ENCODE assay signal across 11 cellular contexts in the genomic region with DNA sequence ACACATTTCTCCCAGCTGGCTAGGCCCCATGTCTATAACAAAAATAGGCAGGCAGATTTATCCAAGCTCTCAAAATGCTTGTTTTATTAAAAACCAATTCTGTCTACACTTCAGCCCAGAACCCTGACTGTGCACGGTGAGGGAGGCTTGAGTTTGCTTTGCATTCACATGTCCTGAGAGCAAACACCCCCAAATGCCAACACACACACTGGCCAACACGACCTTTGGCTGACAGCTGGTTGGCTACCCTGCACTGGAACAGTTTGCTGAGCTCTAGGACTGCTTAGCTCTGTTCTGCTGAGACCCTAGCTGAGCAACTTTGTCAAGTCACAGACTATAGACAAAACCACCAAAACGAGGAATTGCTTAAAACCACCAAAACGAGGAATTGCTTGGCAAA. TPM values are rescaled to one million over a fixed set of nuclear protein-coding genes. Genes with fewer than 3 reads are reported as not detected.
DNase-seq lines count a peak whose midpoint lies in the region; ATAC-seq and TF ChIP-seq lines count a peak whose summit lies in the region.
"Had no signal": no experiment of that assay in that cellular context is flagged by ENCODE, and none has a peak within 500 bp of the region (broad histone marks: within the 10 kb centered on the region; RNA-seq: fewer than 3 reads in every experiment).

No MANE protein-coding gene starts in this region.

- H3K4me3 ChIP-seq in right atrium auricular region, result no peak overlapping the region
- H3K4me3 ChIP-seq: HAP-1, SJCRH30 had no signal

- peaks cover 0 to 65% of the 10 kb centered on the region in 2 donors for H3K4me1 ChIP-seq in right atrium auricular region
- H3K4me1 ChIP-seq: HAP-1, SJCRH30 had no signal

- CTCF ChIA-PET in activated CD4-positive, alpha-beta memory T cell treated with anti-CD3 and anti-CD28 coated beads, Interleukin-2, amount 10 ng/mL, durations not matched to agents 7 days and 5 days (lab: Charles Lee), result interaction anchor here (0.7 to 2.4 kb wide), 9 partner anchors 11 to 152 kb away, joined by 3 to 17 read pairs (median 4); a partner anchor contains a TSS

- peaks cover 4% of the 10 kb centered on the region; the same call in 1 of the 2 replicates for H3K27me3 Mint-ChIP-seq in HFFc6 (ENCODE audit: insufficient read depth)
- H3K27me3 Mint-ChIP-seq in activated CD4-positive, alpha-beta memory T cell treated with anti-CD3 and anti-CD28 coated beads, Interleukin-2, amount 10 ng/mL, durations not matched to agents 7 days and 5 days, result no peaks in the 10 kb centered on the region
- no peaks in the 10 kb centered on the region for H3K27me3 Mint-ChIP-seq in stimulated activated naive CD8-positive, alpha-beta T cell treated with anti-CD3 and anti-CD28 coated beads, Interleukin-15, Interleukin-2, amounts not matched to agents 100 ng/mL and 50 ng/mL, for 24 hours

- no peak for ATAC-seq in HG03520 (IDR thresholded peaks at IDR 0.05; ENCODE audit: unreplicated experiment)
- ATAC-seq in HG03045 (IDR thresholded peaks at IDR 0.05; ENCODE audit: unreplicated experiment), result no peak

- no peaks in the 10 kb centered on the region for H3K9me3 Mint-ChIP-seq in HFFc6
- no peaks in the 10 kb centered on the region for H3K9me3 Mint-ChIP-seq in activated CD4-positive, alpha-beta memory T cell treated with anti-CD3 and anti-CD28 coated beads, Interleukin-2, amount 10 ng/mL, durations not matched to agents 7 days and 5 days
- no peaks in the 10 kb centered on the region for H3K9me3 Mint-ChIP-seq in stimulated activated naive CD8-positive, alpha-beta T cell treated with anti-CD3 and anti-CD28 coated beads, Interleukin-15, Interleukin-2, amounts not matched to agents 100 ng/mL and 50 ng/mL, for 24 hours
- H3K9me3 Mint-ChIP-seq: nephron had no signal

- peak overlapping the region; percentile 32 to 44 for H3K27ac ChIP-seq in right atrium auricular region
- H3K27ac ChIP-seq: SJCRH30 had no signal

- peak overlapping the region; percentile 82 for H3K27ac Mint-ChIP-seq in HFFc6
- H3K27ac Mint-ChIP-seq in activated CD4-positive, alpha-beta memory T cell treated with anti-CD3 and anti-CD28 coated beads, Interleukin-2, amount 10 ng/mL, durations not matched to agents 7 days and 5 days, result peak overlapping the region; percentile 92
- peak overlapping the region; percentile 85 for H3K27ac Mint-ChIP-seq in stimulated activated naive CD8-positive, alpha-beta T cell treated with anti-CD3 and anti-CD28 coated beads, Interleukin-15, Interleukin-2, amounts not matched to agents 100 ng/mL and 50 ng/mL, for 24 hours

- TF ChIP-seq CTCF in HFFc6 (IDR thresholded peaks at IDR 0.05), result no peak
- no peak for TF ChIP-seq CTCF in right atrium auricular region (IDR thresholded peaks at IDR 0.05)

- no peaks in the 10 kb centered on the region for H3K36me3 ChIP-seq in right atrium auricular region
- H3K36me3 ChIP-seq: HAP-1, SJCRH30 had no signal

- peaks cover 70% of the 10 kb centered on the region for H3K4me1 Mint-ChIP-seq in HFFc6 (ENCODE audit: low read depth)
- H3K4me1 Mint-ChIP-seq in activated CD4-positive, alpha-beta memory T cell treated with anti-CD3 and anti-CD28 coated beads, Interleukin-2, amount 10 ng/mL, durations not matched to agents 7 days and 5 days, result peaks cover 69% of the 10 kb centered on the region
- peaks cover 80% of the 10 kb centered on the region for H3K4me1 Mint-ChIP-seq in stimulated activated naive CD8-positive, alpha-beta T cell treated with anti-CD3 and anti-CD28 coated beads, Interleukin-15, Interleukin-2, amounts not matched to agents 100 ng/mL and 50 ng/mL, for 24 hours (ENCODE audit: low read depth)

- POLR2A ChIA-PET in activated CD4-positive, alpha-beta memory T cell treated with anti-CD3 and anti-CD28 coated beads, Interleukin-2, amount 10 ng/mL, durations not matched to agents 7 days and 5 days (lab: Charles Lee), result interaction anchor here (1.7 to 3.3 kb wide), 4 partner anchors 13 to 188 kb away, joined by 4 to 18 read pairs (median 6); a partner anchor contains a TSS

- DNase-seq in HFFc6, result no peak
- no peak for DNase-seq in activated CD4-positive, alpha-beta memory T cell treated with anti-CD3 and anti-CD28 coated beads, Interleukin-2, amount 10 ng/mL, durations not matched to agents 7 days and 5 days
- DNase-seq in right atrium auricular region (ENCODE audit: low spot score), result no peak
- DNase-seq in NCI-H1436 (lab: John Stamatoyannopoulos, UW), result no peak
- DNase-seq: DND-41, SJCRH30 had no signal

- H3K9me3 ChIP-seq in right atrium auricular region, result no peaks in the 10 kb centered on the region
- H3K9me3 ChIP-seq: HAP-1, SJCRH30 had no signal

- H3K4me3 Mint-ChIP-seq in HFFc6, result peak overlapping the region; percentile 87
- H3K4me3 Mint-ChIP-seq in activated CD4-positive, alpha-beta memory T cell treated with anti-CD3 and anti-CD28 coated beads, Interleukin-2, amount 10 ng/mL, durations not matched to agents 7 days and 5 days, result peak overlapping the region; percentile 81
- peak overlapping the region; percentile 58 for H3K4me3 Mint-ChIP-seq in stimulated activated naive CD8-positive, alpha-beta T cell treated with anti-CD3 and anti-CD28 coated beads, Interleukin-15, Interleukin-2, amounts not matched to agents 100 ng/mL and 50 ng/mL, for 24 hours

- H3K36me3 Mint-ChIP-seq in HFFc6 (ENCODE audit: low read depth), result no peaks in the 10 kb centered on the region; the same call in 1 of the 2 replicates
- peaks cover 26% of the 10 kb centered on the region for H3K36me3 Mint-ChIP-seq in activated CD4-positive, alpha-beta memory T cell treated with anti-CD3 and anti-CD28 coated beads, Interleukin-2, amount 10 ng/mL, durations not matched to agents 7 days and 5 days (ENCODE audit: low read depth)
- peaks cover 22% of the 10 kb centered on the region for H3K36me3 Mint-ChIP-seq in stimulated activated naive CD8-positive, alpha-beta T cell treated with anti-CD3 and anti-CD28 coated beads, Interleukin-15, Interleukin-2, amounts not matched to agents 100 ng/mL and 50 ng/mL, for 24 hours (ENCODE audit: low read depth)

- H3K27me3 ChIP-seq in right atrium auricular region, result no peaks in the 10 kb centered on the region
- H3K27me3 ChIP-seq: SJCRH30 had no signal

RNA-seq across cellular contexts. Expression of a gene that starts 3.6 kb away (rescaled TPM):
- total RNA-seq in HFFc6 (2021; fragmentation: NEBNext Ultra II Directional; extraction: Animal tissue kit (Norgen Biotek cat#: 25700)), result 10 to 100 TPM; 18.4 to 25.6 (median 21.7) TPM
- total RNA-seq in activated CD4-positive, alpha-beta memory T cell treated with anti-CD3 and anti-CD28 coated beads, Interleukin-2, amount 10 ng/mL, durations not matched to agents 7 days and 5 days, result 10 to 100 TPM; 31.9 to 34.7 TPM
- total RNA-seq in right atrium auricular region, result 10 to 100 TPM in 1 of 2 donors, 1 to 10 TPM in 1; 7.6 to 10.3 TPM

RNA-seq across cellular contexts. Expression of a gene that starts 58.9 kb away (rescaled TPM):
- total RNA-seq in HFFc6 (2021; fragmentation: NEBNext Ultra II Directional; extraction: Animal tissue kit (Norgen Biotek cat#: 25700)), result under 1 TPM in 1 of 6 experiments, not detected in 5; 0.39 TPM
- 1 to 10 TPM; 3.3 to 4.4 TPM for total RNA-seq in activated CD4-positive, alpha-beta memory T cell treated with anti-CD3 and anti-CD28 coated beads, Interleukin-2, amount 10 ng/mL, durations not matched to agents 7 days and 5 days
- total RNA-seq in right atrium auricular region, result 10 to 100 TPM; 43.8 to 45.0 TPM

Comparison
In these comparisons a context has a peak if more than half of its experiments do, and no peak if none do; other contexts are left out.
1. RNA of a gene that starts 58.9 kb away (total RNA-seq): 43.8 to 45.0 TPM in right atrium auricular region; 3.3 to 4.4 TPM in activated CD4-positive, alpha-beta memory T cell treated with anti-CD3 and anti-CD28 coated beads, Interleukin-2, amount 10 ng/mL, durations not matched to agents 7 days and 5 days and 0.39 TPM in HFFc6; every median in the first group is over 4 times any median in the second.
2. Peak in every context shown above with its lines, with median percentiles within 50 percentile points of each other: H3K27ac Mint-ChIP-seq and H3K4me3 Mint-ChIP-seq.